ENCODE assay signal across 11 cellular contexts in the genomic region with DNA sequence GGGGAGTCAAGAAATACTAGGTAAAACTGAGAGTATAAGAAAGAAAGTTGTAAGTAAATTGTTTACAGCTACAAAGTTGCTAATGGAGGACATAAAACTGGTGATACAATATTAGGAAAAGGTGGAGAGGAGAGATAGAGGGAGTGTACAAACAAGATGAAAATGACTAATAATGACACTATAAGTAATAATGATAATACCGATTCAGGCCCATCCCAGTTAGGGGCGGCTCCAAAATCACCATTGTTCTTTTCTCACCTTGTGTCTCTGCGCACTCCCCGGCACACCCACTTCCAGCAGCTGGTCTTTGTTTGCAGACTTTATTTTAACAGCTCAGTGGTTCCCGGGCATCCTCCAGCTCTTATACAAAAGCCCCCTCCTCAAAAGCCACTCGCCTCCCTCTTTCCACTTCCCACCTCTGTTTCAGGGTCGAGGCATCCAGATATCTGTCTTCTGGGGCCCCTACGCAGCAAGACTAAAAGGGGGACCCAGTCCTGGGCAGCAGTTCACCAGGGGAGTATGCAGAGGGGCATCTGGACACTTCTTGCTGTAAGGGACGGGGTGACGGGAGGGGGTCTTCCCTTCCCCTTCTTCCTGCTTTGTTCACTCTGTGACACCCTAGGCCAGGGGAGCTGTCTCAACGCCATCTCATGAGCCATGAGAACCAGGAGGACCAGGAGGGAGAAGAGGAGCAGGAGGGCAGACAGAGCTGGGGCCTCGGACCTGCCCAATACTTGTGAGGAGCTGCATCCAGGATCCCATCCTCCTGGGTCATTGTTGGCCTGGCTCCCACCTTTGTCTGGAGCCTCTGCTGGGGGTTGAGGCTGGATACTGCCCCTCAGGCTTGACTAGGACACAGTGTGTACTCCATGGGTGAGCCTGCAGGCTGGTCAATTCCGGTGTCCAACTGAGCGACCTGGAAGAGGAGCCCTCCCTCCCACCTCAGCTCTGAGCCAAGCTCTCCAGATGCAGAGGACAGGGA. TPM values are rescaled to one million over a fixed set of nuclear protein-coding genes. Genes with fewer than 3 reads are reported as not detected.
DNase-seq lines count a peak whose midpoint lies in the region; ATAC-seq, FAIRE-seq and TF ChIP-seq lines count a peak whose summit lies in the region.
"Had no signal": no experiment of that assay in that cellular context is flagged by ENCODE, and none has a peak within 500 bp of the region (broad histone marks: within the 10 kb centered on the region; RNA-seq: fewer than 3 reads in every experiment).

No MANE protein-coding gene starts in this region.

- H3K36me3 ChIP-seq in heart right ventricle (peaks cover 0 to 54% (median 28%) of the 10 kb centered on the region in 9 donors), bronchial epithelial cell (ENCODE audit: control insufficient read depth, insufficient read depth, low read length) (peaks cover 10% of the 10 kb centered on the region), muscle layer of duodenum (ENCODE audit: control insufficient read depth in 1 of 2, insufficient read depth in 2 of 2, low read length in 2 of 2) (peaks cover 12 to 14% of the 10 kb centered on the region in 2 donors), vagina (peaks cover 0 to 15% of the 10 kb centered on the region in 2 donors), MG63 (peaks cover 50% of the 10 kb centered on the region)

- POLR2A ChIA-PET in GM10248 (lab: Yijun Ruan, JAX): no interaction called here

- CTCF ChIA-PET in GM10248 (lab: Yijun Ruan, JAX): interaction anchor here (1.0 to 2.4 kb wide), 4 partner anchors 10 to 234 kb away, joined by 3 to 11 read pairs (median 4); no protein-coding TSS in a partner anchor

- no peak for DNase-seq in heart right ventricle
- no peak for DNase-seq in left ventricle myocardium superior
- DNase-seq in bronchial epithelial cell (ENCODE audit: low read depth): peak; percentile 21
- DNase-seq in vagina (ENCODE audit: extremely low spot score in 2 of 2): peak; percentile 61 to 85
- DNase-seq in MG63: no peak
- DNase-seq in NCI-H2107 treated with DMSO at 0.1 percent for 48 hours (lab: John Stamatoyannopoulos, UW; ENCODE audit: unreplicated experiment): no peak
- DNase-seq in GM10248 (ENCODE audit: extremely low spot score): no peak
- DNase-seq: H7, NCI-H2171 treated with DMSO at 0.1 percent for 48 hours, T1000 had no signal

- ATAC-seq in heart right ventricle (no peak), left ventricle myocardium superior (no peak)

- H3K27ac ChIP-seq in heart right ventricle (peak overlapping the region in 5 of 10 donors; percentile 88 to 97 (median 94)), muscle layer of duodenum (ENCODE audit: low read length) (peak overlapping the region; percentile 16), vagina (peak overlapping the region; percentile 93)

- 68 to 84% methylated on average over 14 of the region's 14 CpGs for WGBS in heart right ventricle, 2 donors

- no peak for TF ChIP-seq POLR2A in vagina (IDR thresholded peaks at IDR 0.05)

- H3K4me1 ChIP-seq in heart right ventricle (peaks cover 21 to 62% (median 49%) of the 10 kb centered on the region in 9 donors), muscle layer of duodenum (ENCODE audit: control insufficient read depth in 1 of 2, insufficient read depth in 2 of 2, low read length in 2 of 2) (peaks cover 15 to 31% of the 10 kb centered on the region in 2 donors), vagina (peaks cover 48% of the 10 kb centered on the region)

- no peaks in the 10 kb centered on the region for H3K27me3 ChIP-seq in heart right ventricle
- no peaks in the 10 kb centered on the region for H3K27me3 ChIP-seq in bronchial epithelial cell (ENCODE audit: control insufficient read depth, insufficient read depth, low read length)
- H3K27me3 ChIP-seq in muscle layer of duodenum (ENCODE audit: low read depth, low read length): no peaks in the 10 kb centered on the region
- no peaks in the 10 kb centered on the region for H3K27me3 ChIP-seq in vagina
- H3K27me3 ChIP-seq in MG63: no peaks in the 10 kb centered on the region

- H3K4me3 ChIP-seq in heart right ventricle (peak overlapping the region in 6 of 10 donors; percentile 59 to 83 (median 70)), bronchial epithelial cell (ENCODE audit: low read depth, low read length) (no peak overlapping the region), muscle layer of duodenum (ENCODE audit: low read depth in 1 of 2, low read length in 2 of 2) (peak overlapping the region; percentile 66 to 75), vagina (peak overlapping the region; percentile 56 to 73), MG63 (no peak overlapping the region)

- intact Hi-C loops in heart right ventricle (cut with DNase I) (loop anchor here in 7 of 10 donors (5.0 kb wide), 4 partner anchors 34 to 44 kb away; a partner anchor contains a TSS), left ventricle myocardium superior (cut with micrococcal nuclease) (no loop called here), vagina (cut with DNase I) (no loop called here)

- TF ChIP-seq CTCF in heart right ventricle (IDR thresholded peaks at IDR 0.05) (no peak), bronchial epithelial cell (IDR thresholded peaks at IDR 0.05; ENCODE audit: insufficient read depth, low read length, severe bottlenecking) (no peak), vagina (IDR thresholded peaks at IDR 0.05) (no peak), GM10248 (IDR thresholded peaks at IDR 0.05; ENCODE audit: control extremely low read depth, extremely low read depth, low read depth, missing control alignments) (no peak)

- FAIRE-seq in bronchial epithelial cell (lab: Jason Lieb, UNC): no peak

- H3K9me3 ChIP-seq in heart right ventricle (no peaks in the 10 kb centered on the region), muscle layer of duodenum (ENCODE audit: control insufficient read depth in 1 of 2, low read length in 2 of 2) (no peaks in the 10 kb centered on the region), vagina (no peaks in the 10 kb centered on the region), MG63 (no peaks in the 10 kb centered on the region)

RNA-seq across cellular contexts. Expression of a gene that starts 2.7 kb away (rescaled TPM):
- total RNA-seq in heart right ventricle: 100 to 1,000 TPM in 1 of 10 donors, 10 to 100 TPM in 9; 30.9 to 215 (median 53.3) TPM
- polyA plus RNA-seq in heart right ventricle: 10 to 100 TPM; 28.6 to 55.5 TPM
- 56.7 TPM for total RNA-seq in left ventricle myocardium superior
- total RNA-seq in bronchial epithelial cell: 7.1 and 13.4 TPM in 2 replicates
- 63.8 TPM for total RNA-seq in vagina
- 43.4 and 57.9 TPM in 2 replicates for total RNA-seq in MG63 (2014; rRNA removed; shearing (Covaris generic); ENCODE audit: low replicate concordance)

RNA-seq across cellular contexts. Expression of a gene that starts 16.3 kb away (rescaled TPM):
- total RNA-seq in heart right ventricle (100 to 1,000 TPM in 1 of 10 donors, 10 to 100 TPM in 8, 1 to 10 TPM in 1; 9.8 to 121 (median 16.4) TPM), left ventricle myocardium superior (17.6 TPM), bronchial epithelial cell (1.8 and 3.1 TPM in 2 replicates), vagina (28.5 TPM)
- 10 to 100 TPM; 18.3 to 18.7 TPM for polyA plus RNA-seq in heart right ventricle
- 0.49 and 2.4 TPM in 2 replicates for total RNA-seq in MG63 (2014; rRNA removed; shearing (Covaris generic); ENCODE audit: low replicate concordance)
- total RNA-seq: H7 had no signal

RNA-seq across cellular contexts. Expression of a gene that starts 35.0 kb away (rescaled TPM):
- total RNA-seq in heart right ventricle (10 to 100 TPM in 2 of 10 donors, 1 to 10 TPM in 7, not detected in 1; 1.6 to 22.6 (median 4.9) TPM), left ventricle myocardium superior (3.8 TPM), bronchial epithelial cell (under 0.01 and 0.77 TPM in 2 replicates), vagina (4.2 TPM)
- 1 to 10 TPM; 3.6 to 4.2 TPM for polyA plus RNA-seq in heart right ventricle
- not detected in 2 replicates for total RNA-seq in MG63 (2014; rRNA removed; shearing (Covaris generic); ENCODE audit: low replicate concordance)
- total RNA-seq: H7 had no signal

Comparison
In these comparisons a context has a peak if more than half of its experiments do, and no peak if none do; other contexts are left out.
1. intact Hi-C loops: an anchor here in heart right ventricle (5.0 kb wide); none called in left ventricle myocardium superior and vagina.
2. DNase-seq: peak in bronchial epithelial cell (single experiment) and vagina (2 of 2); none in heart right ventricle (0 of 2), left ventricle myocardium superior (single experiment), MG63 (single experiment), NCI-H2107 treated with DMSO at 0.1 percent for 48 hours (single experiment) and GM10248 (single experiment).
3. H3K4me3 ChIP-seq: peak in heart right ventricle (6 of 10), muscle layer of duodenum (2 of 2) and vagina (2 of 2); none in bronchial epithelial cell (single experiment) and MG63 (single experiment).